1 cellular context compared by ENCODE assay signal in genomic region chr9:130895481-130896232, GRCh38.
TF ChIP-seq lines count a peak whose summit lies in the region.

No MANE protein-coding gene starts in this region.

TF ChIP-seq in IMR-90, 13 proteins besides CTCF, POLR2A, EP300 and RAD21 (continued from another document):
- no peak for TF ChIP-seq MAZ (IDR thresholded peaks at IDR 0.05; ENCODE audit: borderline replicate concordance, low read depth, low read length)
